In genomic region chr14:21437063-21437901, GRCh38 we compare ENCODE assay signal across 1 cellular context.
TF ChIP-seq lines count a peak whose summit lies in the region.

No MANE protein-coding gene starts in this region.

TF ChIP-seq in A549, 52 proteins besides CTCF, POLR2A, EP300 and RAD21 (continued from another document):
- TF ChIP-seq, protein P1, sequence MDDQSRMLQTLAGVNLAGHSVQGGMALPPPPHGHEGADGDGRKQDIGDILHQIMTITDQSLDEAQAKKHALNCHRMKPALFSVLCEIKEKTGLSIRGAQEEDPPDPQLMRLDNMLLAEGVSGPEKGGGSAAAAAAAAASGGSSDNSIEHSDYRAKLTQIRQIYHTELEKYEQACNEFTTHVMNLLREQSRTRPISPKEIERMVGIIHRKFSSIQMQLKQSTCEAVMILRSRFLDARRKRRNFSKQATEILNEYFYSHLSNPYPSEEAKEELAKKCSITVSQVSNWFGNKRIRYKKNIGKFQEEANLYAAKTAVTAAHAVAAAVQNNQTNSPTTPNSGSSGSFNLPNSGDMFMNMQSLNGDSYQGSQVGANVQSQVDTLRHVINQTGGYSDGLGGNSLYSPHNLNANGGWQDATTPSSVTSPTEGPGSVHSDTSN (IDR thresholded peaks at IDR 0.05): peak; percentile 100
- TF ChIP-seq MAZ (IDR thresholded peaks at IDR 0.05; ENCODE audit: borderline replicate concordance, low read depth, low read length) (0 out of 2 replicates have a peak, but pooled peaks have one; percentile 38), TFCP2L1 (CRISPR knock-in tag; IDR thresholded peaks at IDR 0.05) (no peak), CHD2 (IDR thresholded peaks at IDR 0.05; ENCODE audit: low read length, partially characterized antibody) (peak; percentile 81), PHF8 (IDR thresholded peaks at IDR 0.05; ENCODE audit: borderline replicate concordance, low read depth) (peak; percentile 69)
